8 cellular contexts compared by ENCODE assay signal in the genomic region with DNA sequence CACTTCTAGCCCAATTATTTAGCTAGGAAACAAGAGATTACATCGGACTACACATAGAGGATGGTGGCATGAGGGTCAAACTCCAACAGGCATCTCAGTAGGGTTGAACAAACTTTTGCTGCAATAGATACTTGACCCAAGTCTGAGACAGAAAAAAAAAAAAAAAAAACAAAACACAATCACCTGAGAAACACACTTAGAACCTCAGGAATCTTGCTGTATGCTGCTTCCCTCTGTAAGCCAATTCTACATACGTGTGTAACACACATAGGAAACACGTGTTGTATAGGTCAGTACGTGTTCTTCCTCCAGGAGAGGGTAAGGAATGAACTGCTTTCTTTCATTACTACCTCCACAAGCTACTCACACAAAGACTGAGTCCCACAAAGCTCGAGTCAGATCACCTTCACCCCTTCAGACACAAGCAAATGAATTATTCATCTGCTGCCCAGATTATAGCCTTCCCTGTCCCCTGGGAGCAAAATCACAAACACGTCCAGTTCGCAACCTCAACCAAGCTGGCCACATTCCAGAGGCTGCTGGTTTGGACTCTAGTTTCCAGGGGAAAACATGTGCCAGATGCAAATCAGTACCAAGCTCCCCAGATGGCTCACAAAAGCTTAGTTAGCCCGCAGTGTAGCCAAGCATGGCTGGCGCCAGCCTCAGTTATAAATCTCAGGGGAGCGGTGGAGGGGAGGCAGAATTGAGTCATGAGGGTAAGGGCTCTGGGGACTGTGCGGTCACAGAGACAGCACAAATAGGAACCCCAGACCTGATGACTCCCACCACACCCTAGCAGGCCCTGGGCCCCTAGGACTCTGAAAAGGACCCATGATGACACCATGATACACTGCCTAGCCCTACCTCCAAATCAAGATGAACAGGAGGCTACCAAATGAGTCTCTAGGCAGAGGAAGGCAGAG. TPM values are rescaled to one million over a fixed set of nuclear protein-coding genes. Genes with fewer than 3 reads are reported as not detected.
DNase-seq lines count a peak whose midpoint lies in the region; ATAC-seq and TF ChIP-seq lines count a peak whose summit lies in the region.
"Had no signal": no experiment of that assay in that cellular context is flagged by ENCODE, and none has a peak within 500 bp of the region (broad histone marks: within the 10 kb centered on the region; RNA-seq: fewer than 3 reads in every experiment).

No MANE protein-coding gene starts in this region.

- 24 to 29% methylated on average over 11 of the region's 11 CpGs for WGBS in body of pancreas, 2 donors
- WGBS in stomach, 5 donors = 24 to 56% (median 32%) methylated on average over 11 of the region's 11 CpGs

- H3K9me3 ChIP-seq in Loucy (ENCODE audit: insufficient read depth, low read depth, low read length) = no peaks in the 10 kb centered on the region
- no peaks in the 10 kb centered on the region for H3K9me3 ChIP-seq in body of pancreas
- H3K9me3 ChIP-seq in stomach = no peaks in the 10 kb centered on the region

- H3K9me2 ChIP-seq in Loucy (replicated peaks; ENCODE audit: low read depth, low read length) = no peaks in the 10 kb centered on the region

- H3K36me3 ChIP-seq in Loucy (ENCODE audit: insufficient read depth, low read length) (peaks cover 23% of the 10 kb centered on the region; the same call in 1 of the 2 replicates), body of pancreas (replicated peaks in 1 of 2; ENCODE audit: insufficient read depth in 1 of 2, low read depth in 2 of 2) (peaks cover 0 to 12% of the 10 kb centered on the region in 2 donors), stomach (peaks cover 12 to 34% (median 29%) of the 10 kb centered on the region in 4 donors)

- TF ChIP-seq EP300 in stomach (IDR thresholded peaks at IDR 0.05) = no peak

- no peak overlapping the region for H3K4me3 Mint-ChIP-seq in activated CD4-positive, alpha-beta T cell treated with anti-CD3 and anti-CD28 coated beads, Interleukin-2, amount 10 ng/mL, durations not matched to agents 7 days and 5 days
- H3K4me3 Mint-ChIP-seq: central memory CD8-positive, alpha-beta T cell had no signal

- H3K4me1 ChIP-seq in Loucy (ENCODE audit: insufficient read depth, low read length, poor library complexity, severe bottlenecking) (peaks cover 15% of the 10 kb centered on the region), body of pancreas (peaks cover 50% of the 10 kb centered on the region), stomach (peaks cover 48 to 100% (median 86%) of the 10 kb centered on the region in 4 donors)

- CTCF ChIA-PET in activated CD4-positive, alpha-beta T cell treated with anti-CD3 and anti-CD28 coated beads, Interleukin-2, amount 10 ng/mL, durations not matched to agents 7 days and 5 days (lab: Charles Lee) = interaction anchor here (0.6 to 1.9 kb wide), 3 partner anchors 20 to 390 kb away, joined by 3 to 6 read pairs (median 4); no protein-coding TSS in a partner anchor

- TF ChIP-seq CTCF in GM12875 (IDR thresholded peaks at IDR 0.05; ENCODE audit: borderline replicate concordance, insufficient read depth, low read depth, low read length) (no peak), Loucy (conservative IDR thresholded peaks at IDR 0.05; ENCODE audit: low read length) (no peak), body of pancreas (IDR thresholded peaks at IDR 0.05) (no peak), stomach (IDR thresholded peaks at IDR 0.05) (no peak)

- ATAC-seq in GM21723 (IDR thresholded peaks at IDR 0.05; ENCODE audit: unreplicated experiment) (peak; percentile 90), body of pancreas (peak; percentile 54)

- H3K9ac ChIP-seq in Loucy (ENCODE audit: low read depth, low read length, poor library complexity, severe bottlenecking) = no peak overlapping the region

- no peak overlapping the region for H3K27ac Mint-ChIP-seq in activated CD4-positive, alpha-beta T cell treated with anti-CD3 and anti-CD28 coated beads, Interleukin-2, amount 10 ng/mL, durations not matched to agents 7 days and 5 days

- H3K4me2 ChIP-seq in Loucy (ENCODE audit: low read depth, low read length, poor library complexity, severe bottlenecking) = peak overlapping the region; percentile 29

- no peaks in the 10 kb centered on the region for H3F3A ChIP-seq in Loucy (ENCODE audit: low read depth)

- peaks cover 31% of the 10 kb centered on the region for H4K20me1 ChIP-seq in Loucy (ENCODE audit: insufficient read depth, low read length, poor library complexity, severe bottlenecking)

- TF ChIP-seq POLR2A in body of pancreas (IDR thresholded peaks at IDR 0.05) (no peak), stomach (IDR thresholded peaks at IDR 0.05) (no peak)

- no peaks in the 10 kb centered on the region for H3K27me3 ChIP-seq in Loucy (ENCODE audit: insufficient read depth, low read length, poor library complexity, severe bottlenecking)
- no peaks in the 10 kb centered on the region for H3K27me3 ChIP-seq in body of pancreas
- H3K27me3 ChIP-seq in layer of hippocampus (ENCODE audit: control insufficient read depth, insufficient read depth, low read length) = no peaks in the 10 kb centered on the region
- H3K27me3 ChIP-seq in stomach = no peaks in the 10 kb centered on the region

- H3K4me3 ChIP-seq in GM12875 (ENCODE audit: low read depth, low read length) (peak overlapping the region; percentile 28), Loucy (ENCODE audit: low read length, poor library complexity, severe bottlenecking) (no peak overlapping the region), body of pancreas (no peak overlapping the region), stomach (no peak overlapping the region)

- DNase-seq in body of pancreas (peak; percentile 65 to 84 (median 80)), stomach (peak; percentile 81)
- no peak for DNase-seq in activated CD4-positive, alpha-beta T cell treated with anti-CD3 and anti-CD28 coated beads, Interleukin-2, amount 10 ng/mL, durations not matched to agents 7 days and 5 days

- H3K27ac ChIP-seq in body of pancreas (peak overlapping the region in 3 of 4 donors; percentile 12 to 63 (median 63)), layer of hippocampus (ENCODE audit: low read depth, low read length) (peak overlapping the region; percentile 89), stomach (peak overlapping the region; percentile 28 to 76 (median 70))

- no peaks in the 10 kb centered on the region for H3K27me3 Mint-ChIP-seq in activated CD4-positive, alpha-beta T cell treated with anti-CD3 and anti-CD28 coated beads, Interleukin-2, amount 10 ng/mL, durations not matched to agents 7 days and 5 days
- H3K27me3 Mint-ChIP-seq: central memory CD8-positive, alpha-beta T cell had no signal

- no peak overlapping the region for H2AFZ ChIP-seq in Loucy (ENCODE audit: low read length)

- peaks cover 47% of the 10 kb centered on the region for H3K4me1 Mint-ChIP-seq in activated CD4-positive, alpha-beta T cell treated with anti-CD3 and anti-CD28 coated beads, Interleukin-2, amount 10 ng/mL, durations not matched to agents 7 days and 5 days

- intact Hi-C loops in body of pancreas (cut with DNase I) = no loop called here
- intact Hi-C loops in stomach (cut with DNase I; ENCODE audit: low total_unique reads) = loop anchor here (10.0 kb wide), 1 partner anchor 59 kb away; no protein-coding TSS in a partner anchor

- POLR2A ChIA-PET in activated CD4-positive, alpha-beta T cell treated with anti-CD3 and anti-CD28 coated beads, Interleukin-2, amount 10 ng/mL, durations not matched to agents 7 days and 5 days (lab: Charles Lee) = no interaction called here

- H3K36me3 Mint-ChIP-seq in activated CD4-positive, alpha-beta T cell treated with anti-CD3 and anti-CD28 coated beads, Interleukin-2, amount 10 ng/mL, durations not matched to agents 7 days and 5 days (ENCODE audit: low read depth) = peaks cover 13% of the 10 kb centered on the region

- peaks cover 49% of the 10 kb centered on the region; the same call in 1 of the 2 replicates for H3K79me2 ChIP-seq in Loucy (ENCODE audit: insufficient read depth, low read length)

- H3K9me3 Mint-ChIP-seq in activated CD4-positive, alpha-beta T cell treated with anti-CD3 and anti-CD28 coated beads, Interleukin-2, amount 10 ng/mL, durations not matched to agents 7 days and 5 days = no peaks in the 10 kb centered on the region
- H3K9me3 Mint-ChIP-seq: central memory CD8-positive, alpha-beta T cell had no signal

RNA-seq across cellular contexts. Expression of gene PSAP, which starts 15.1 kb away (rescaled TPM):
- 100 to 1,000 TPM; 488 to 516 TPM for total RNA-seq in body of pancreas
- 100 to 1,000 TPM; 176 to 709 (median 604) TPM for total RNA-seq in stomach
- 100 to 1,000 TPM; 174 to 311 (median 308) TPM for polyA plus RNA-seq in stomach
- total RNA-seq in activated CD4-positive, alpha-beta T cell treated with anti-CD3 and anti-CD28 coated beads, Interleukin-2, amount 10 ng/mL, durations not matched to agents 7 days and 5 days = 100 to 1,000 TPM; 144 to 153 TPM
